Comparison of ENCODE assay signal across 1 cellular context in the genomic region with DNA sequence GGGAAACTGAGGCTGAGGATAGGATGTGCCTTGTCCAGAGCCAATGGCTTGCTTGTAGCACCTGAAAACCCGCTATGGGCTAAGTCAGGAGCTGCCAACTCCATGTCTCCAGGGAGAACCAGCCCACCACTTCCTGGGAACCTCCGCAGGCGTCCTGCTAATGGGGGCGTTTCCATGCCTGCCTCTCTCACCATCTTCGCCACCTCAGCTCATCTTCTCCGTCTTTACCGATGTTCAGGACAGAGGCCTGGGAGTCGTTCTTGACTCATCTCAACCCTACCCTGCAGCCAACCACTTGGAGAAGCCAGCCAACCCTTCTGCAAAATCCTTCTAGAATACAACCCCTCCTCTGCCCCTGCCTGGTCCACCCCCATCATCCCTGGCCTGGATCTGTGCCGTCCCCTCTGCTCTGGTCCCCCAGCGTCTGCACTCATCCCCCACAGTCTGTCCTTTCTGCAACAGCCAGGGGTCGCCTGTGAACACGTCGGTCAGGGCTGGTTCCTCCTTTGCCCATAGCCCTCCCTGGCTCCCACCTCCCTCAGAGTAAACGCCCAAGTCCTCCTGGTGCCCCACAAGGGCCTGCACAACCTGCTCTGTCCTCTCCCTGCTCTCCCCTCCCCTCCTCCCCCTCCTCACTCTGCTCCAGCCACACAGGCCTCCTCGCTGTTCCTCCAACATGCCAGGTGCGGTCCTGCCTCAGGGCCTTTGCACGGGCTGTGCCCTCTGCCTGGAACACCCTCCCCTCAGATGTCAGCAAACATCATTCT.
TF ChIP-seq lines count a peak whose summit lies in the region.

No MANE protein-coding gene starts in this region.

TF ChIP-seq in HCT116, 20 proteins besides CTCF, POLR2A, EP300 and RAD21 (continued from another document):
- TF ChIP-seq, protein P1, sequence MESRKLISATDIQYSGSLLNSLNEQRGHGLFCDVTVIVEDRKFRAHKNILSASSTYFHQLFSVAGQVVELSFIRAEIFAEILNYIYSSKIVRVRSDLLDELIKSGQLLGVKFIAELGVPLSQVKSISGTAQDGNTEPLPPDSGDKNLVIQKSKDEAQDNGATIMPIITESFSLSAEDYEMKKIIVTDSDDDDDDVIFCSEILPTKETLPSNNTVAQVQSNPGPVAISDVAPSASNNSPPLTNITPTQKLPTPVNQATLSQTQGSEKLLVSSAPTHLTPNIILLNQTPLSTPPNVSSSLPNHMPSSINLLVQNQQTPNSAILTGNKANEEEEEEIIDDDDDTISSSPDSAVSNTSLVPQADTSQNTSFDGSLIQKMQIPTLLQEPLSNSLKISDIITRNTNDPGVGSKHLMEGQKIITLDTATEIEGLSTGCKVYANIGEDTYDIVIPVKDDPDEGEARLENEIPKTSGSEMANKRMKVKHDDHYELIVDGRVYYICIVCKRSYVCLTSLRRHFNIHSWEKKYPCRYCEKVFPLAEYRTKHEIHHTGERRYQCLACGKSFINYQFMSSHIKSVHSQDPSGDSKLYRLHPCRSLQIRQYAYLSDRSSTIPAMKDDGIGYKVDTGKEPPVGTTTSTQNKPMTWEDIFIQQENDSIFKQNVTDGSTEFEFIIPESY (IDR thresholded peaks at IDR 0.05; ENCODE audit: extremely low read depth, insufficient replicate concordance, low read length), result no peak
- TF ChIP-seq POLR2AphosphoS5 (IDR thresholded peaks at IDR 0.05; ENCODE audit: low read depth, low read length), result no peak
- no peak for TF ChIP-seq ZNF274 (IDR thresholded peaks at IDR 0.05; ENCODE audit: low read depth, low read length)
- TF ChIP-seq CBX3 (IDR thresholded peaks at IDR 0.05; ENCODE audit: low read depth), result no peak
- no peak for TF ChIP-seq FOSL1 (IDR thresholded peaks at IDR 0.05; ENCODE audit: low read depth)
- TF ChIP-seq JUND (IDR thresholded peaks at IDR 0.05), result no peak
- TF ChIP-seq EZH2phosphoT487 (IDR thresholded peaks at IDR 0.05; ENCODE audit: borderline replicate concordance), result no peak
- TF ChIP-seq SRF (IDR thresholded peaks at IDR 0.05; ENCODE audit: low read depth), result no peak
- no peak for TF ChIP-seq CEBPB (IDR thresholded peaks at IDR 0.05; ENCODE audit: low read depth)
- no peak for TF ChIP-seq EGR1 (IDR thresholded peaks at IDR 0.05; ENCODE audit: low read depth)
- TF ChIP-seq ELF1 (IDR thresholded peaks at IDR 0.05; ENCODE audit: borderline replicate concordance, low read depth), result no peak
- TF ChIP-seq, protein P2, sequence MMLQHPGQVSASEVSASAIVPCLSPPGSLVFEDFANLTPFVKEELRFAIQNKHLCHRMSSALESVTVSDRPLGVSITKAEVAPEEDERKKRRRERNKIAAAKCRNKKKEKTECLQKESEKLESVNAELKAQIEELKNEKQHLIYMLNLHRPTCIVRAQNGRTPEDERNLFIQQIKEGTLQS (IDR thresholded peaks at IDR 0.05), result no peak
- no peak for TF ChIP-seq YY1 (IDR thresholded peaks at IDR 0.05; ENCODE audit: extremely low read depth, insufficient replicate concordance, low read depth, low read length)
